Comparison of ENCODE assay signal across 8 cellular contexts in the genomic region with DNA sequence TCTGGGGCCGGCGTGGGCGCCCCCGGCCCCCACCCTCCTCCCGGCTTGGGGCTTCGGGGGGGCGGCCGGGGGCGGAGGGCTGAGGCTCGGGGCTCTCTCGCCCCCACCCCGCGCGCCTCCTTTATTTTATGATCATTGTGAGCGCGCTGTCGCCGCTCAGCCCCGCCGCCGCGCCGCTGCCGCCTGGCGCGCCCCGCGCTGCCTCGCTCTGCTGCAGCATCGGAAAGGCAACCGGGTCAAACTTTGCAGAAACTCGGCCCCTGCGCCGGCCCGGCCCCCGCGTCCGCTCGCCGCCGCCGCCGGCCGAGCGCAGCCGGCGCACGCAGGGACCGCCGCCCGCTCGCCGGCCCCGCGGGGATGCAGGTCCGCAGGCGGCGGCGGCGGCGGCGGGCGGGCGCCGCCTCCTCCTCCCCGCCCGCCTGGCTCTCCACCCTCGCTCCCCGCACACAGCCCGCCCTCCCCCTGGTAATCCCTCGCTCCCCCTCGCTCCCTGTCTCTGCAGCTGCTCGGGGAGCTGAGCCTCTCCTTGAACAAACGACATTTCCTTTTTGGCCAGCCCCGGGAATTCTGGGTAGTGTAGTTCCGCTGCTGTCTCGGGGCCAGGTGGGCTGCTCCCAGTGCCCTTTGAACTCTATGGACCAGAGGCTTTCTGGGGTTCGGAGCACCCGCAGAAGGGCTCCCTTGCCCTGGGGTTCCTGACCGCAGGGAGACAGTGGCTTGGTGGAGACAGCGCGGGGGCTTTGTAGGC. TPM values are rescaled to one million over a fixed set of nuclear protein-coding genes. Genes with fewer than 3 reads are reported as not detected.
DNase-seq lines count a peak whose midpoint lies in the region; ATAC-seq and TF ChIP-seq lines count a peak whose summit lies in the region.

No MANE protein-coding gene starts in this region.

- peaks cover 2 to 53% (median 35%) of the 10 kb centered on the region in 5 donors for H3K4me1 ChIP-seq in subcutaneous abdominal adipose tissue (ENCODE audit: control insufficient read depth in 5 of 5, insufficient read depth in 5 of 5, low read length in 5 of 5)

- peaks cover 15 to 24% (median 17%) of the 10 kb centered on the region in 5 donors for H3K27me3 ChIP-seq in subcutaneous abdominal adipose tissue (ENCODE audit: control insufficient read depth in 5 of 5, insufficient read depth in 4 of 5, low read length in 5 of 5)

- no peaks in the 10 kb centered on the region for H3K36me3 ChIP-seq in subcutaneous abdominal adipose tissue (ENCODE audit: control insufficient read depth in 5 of 5, insufficient read depth in 5 of 5, low read length in 5 of 5)

- peak; percentile 47 to 52 for ATAC-seq in naive thymus-derived CD8-positive, alpha-beta T cell
- no peak for ATAC-seq in GM21515 (IDR thresholded peaks at IDR 0.05; ENCODE audit: unreplicated experiment)

- H3K27ac Mint-ChIP-seq in naive thymus-derived CD8-positive, alpha-beta T cell = peak overlapping the region; percentile 81 to 96 (median 94)

- H3K27me3 Mint-ChIP-seq in naive thymus-derived CD8-positive, alpha-beta T cell = peaks cover 0 to 7% (median 1%) of the 10 kb centered on the region in 5 donors

- H3K36me3 Mint-ChIP-seq in naive thymus-derived CD8-positive, alpha-beta T cell = peaks cover 28 to 35% (median 31%) of the 10 kb centered on the region in 3 donors

- no peak overlapping the region for H3K27ac ChIP-seq in subcutaneous abdominal adipose tissue (ENCODE audit: low read depth, low read length)

- POLR2A ChIA-PET in GM10248 (lab: Yijun Ruan, JAX) = interaction anchor here (0.5 to 1.0 kb wide), 3 partner anchors 21 to 1546 kb away, joined by 3 to 4 read pairs (median 3); no protein-coding TSS in a partner anchor
- POLR2A ChIA-PET in naive thymus-derived CD8-positive, alpha-beta T cell (lab: Charles Lee) = interaction anchor here (0.6 to 22.5 kb wide), 7 partner anchors 11 to 153 kb away, joined by 3 to 1403 read pairs (median 9); a partner anchor contains a TSS

- CTCF ChIA-PET in GM10248 (lab: Yijun Ruan, JAX) = interaction anchor here (1.2 to 2.9 kb wide), 4 partner anchors 11 to 59 kb away, joined by 3 to 10 read pairs (median 4); a partner anchor contains a TSS

- peak overlapping the region in 1 of 5 donors; percentile 56 for H3K9ac ChIP-seq in subcutaneous abdominal adipose tissue (ENCODE audit: low read length in 5 of 5)

- H3K4me1 Mint-ChIP-seq in naive thymus-derived CD8-positive, alpha-beta T cell = peaks cover 19 to 42% (median 28%) of the 10 kb centered on the region in 4 donors

- no peaks in the 10 kb centered on the region for H3K9me3 ChIP-seq in subcutaneous abdominal adipose tissue (ENCODE audit: control insufficient read depth in 5 of 5, low read length in 5 of 5)

- H3K4me3 ChIP-seq in fibroblast of pulmonary artery (replicated peaks; ENCODE audit: low read depth, low read length) (peak overlapping the region; percentile 38), subcutaneous abdominal adipose tissue (ENCODE audit: low read depth in 1 of 5, low read length in 5 of 5) (peak overlapping the region; percentile 51 to 64 (median 62))

- peaks cover 0 to 2% (median 0%) of the 10 kb centered on the region in 9 donors for H3K9me3 Mint-ChIP-seq in naive thymus-derived CD8-positive, alpha-beta T cell

- H3K4me3 Mint-ChIP-seq in naive thymus-derived CD8-positive, alpha-beta T cell = peak overlapping the region; percentile 85 to 95 (median 90)

- no peak for TF ChIP-seq CTCF in GM10248 (IDR thresholded peaks at IDR 0.05; ENCODE audit: control extremely low read depth, extremely low read depth, low read depth, missing control alignments)
- no peak for TF ChIP-seq CTCF in fibroblast of pulmonary artery (IDR thresholded peaks at IDR 0.05; ENCODE audit: low read length, missing control alignments)

- DNase-seq in GM10248 (ENCODE audit: extremely low spot score) (peak; percentile 87), LHCN-M2 (ENCODE audit: low read depth) (peak; percentile 79), RPMI8226 (peak; percentile 90), fibroblast of pulmonary artery (ENCODE audit: low read depth) (peak; percentile 81)
- peak; percentile 55 for DNase-seq in activated effector memory CD4-positive, alpha-beta T cell treated with Interleukin-2 at 50 U/mL for 16 hours
- peak in 9 of 10 donors; percentile 50 to 85 (median 63) for DNase-seq in naive thymus-derived CD8-positive, alpha-beta T cell

RNA-seq across cellular contexts. Expression of a gene that starts 1.5 kb away (rescaled TPM):
- total RNA-seq in LHCN-M2 (2014; rRNA removed) = 0.58 and 1.7 TPM in 2 replicates
- 1.2 TPM for polyA plus RNA-seq in LHCN-M2 (2012)
- 10 to 100 TPM; 79.6 to 80.9 TPM for total RNA-seq in naive thymus-derived CD8-positive, alpha-beta T cell
- polyA plus RNA-seq in naive thymus-derived CD8-positive, alpha-beta T cell = 10 to 100 TPM; 12.2 to 28.1 (median 12.7) TPM

RNA-seq across cellular contexts. Expression of a gene that starts 11.7 kb away (rescaled TPM):
- total RNA-seq in LHCN-M2 (2014; rRNA removed) = 19.9 and 22.4 TPM in 2 replicates
- polyA plus RNA-seq in LHCN-M2 (2012) = 12.1 TPM
- total RNA-seq in naive thymus-derived CD8-positive, alpha-beta T cell = under 1 TPM; 0.82 to 0.86 TPM
- polyA plus RNA-seq in naive thymus-derived CD8-positive, alpha-beta T cell = under 1 TPM in 2 of 3 donors, not detected in 1; 0.45 to 0.57 TPM

Comparison
In these comparisons a context has a peak if more than half of its experiments do, and no peak if none do; other contexts are left out.
1. RNA of a gene that starts 1.5 kb away (total RNA-seq): 79.6 to 80.9 TPM in naive thymus-derived CD8-positive, alpha-beta T cell; 0.58 to 1.7 TPM in LHCN-M2; every median in the first group is over 10 times any median in the second.
2. RNA of a gene that starts 11.7 kb away (total RNA-seq): 19.9 to 22.4 TPM in LHCN-M2; 0.82 to 0.86 TPM in naive thymus-derived CD8-positive, alpha-beta T cell; every median in the first group is over 10 times any median in the second.
3. Peak in every context shown above with its lines, with median percentiles within 50 percentile points of each other: DNase-seq.